18 cellular contexts compared by ENCODE assay signal in genomic region chr13:31009166-31009565, GRCh38.
DNase-seq lines count a peak whose midpoint lies in the region; ATAC-seq lines count a peak whose summit lies in the region.
"Had no signal": no experiment of that assay in that cellular context is flagged by ENCODE, and none has a peak within 500 bp of the region (broad histone marks: within the 10 kb centered on the region; RNA-seq: fewer than 3 reads in every experiment).

No MANE protein-coding gene starts in this region.

- intact Hi-C loops in activated T-helper 1 cell treated with anti-CD3 and anti-CD28 coated beads, Interleukin-12 subunit alpha, Interleukin-12 subunit beta, Interleukin-2, Interleukin-4 antibody, amounts not matched to agents 30 ng/mL and 10 ng/mL and 1 ng/mL, durations not matched to agents 14 hours and 24 hours and 36 hours (cut with micrococcal nuclease), result no loop called here

- DNase-seq in ELR (ENCODE audit: low read depth) (peak; percentile 21), amniotic epithelial cell (ENCODE audit: low read depth) (peak; percentile 61), iris pigment epithelial cell (ENCODE audit: low read depth) (peak; percentile 34), SW 1271 (lab: John Stamatoyannopoulos, UW) (no peak)
- no peak for DNase-seq in activated T-helper 1 cell treated with anti-CD3 and anti-CD28 coated beads, Interleukin-12 subunit alpha, Interleukin-12 subunit beta, Interleukin-2, Interleukin-4 antibody, amounts not matched to agents 30 ng/mL and 10 ng/mL and 1 ng/mL, durations not matched to agents 14 hours and 24 hours and 36 hours (ENCODE audit: low spot score)
- DNase-seq in activated CD4-positive, CD25-positive, alpha-beta regulatory T cell (lab: John Stamatoyannopoulos, UW), result no peak
- no peak for DNase-seq in activated effector memory CD4-positive, alpha-beta T cell treated with anti-CD3 and anti-CD28 coated beads, Interleukin-2, amount 50 U/mL, for 16 hours
- DNase-seq: activated CD8-positive, alpha-beta memory T cell treated with anti-CD3 and anti-CD28 coated beads, Interleukin-2, amount 10 ng/mL, durations not matched to agents 7 days and 5 days; activated naive CD4-positive, alpha-beta T cell treated with anti-CD3 and anti-CD28 coated beads, Interleukin-2, amount 10 ng/mL, durations not matched to agents 7 days and 5 days; central memory CD4-positive, alpha-beta T cell; gastrocnemius medialis; Karpas-422; NCI-H1694 treated with DMSO at 0.1 percent for 48 hours; Peyer's patch had no signal

- H3K4me1 Mint-ChIP-seq in activated T-helper 1 cell treated with anti-CD3 and anti-CD28 coated beads, Interleukin-12 subunit alpha, Interleukin-12 subunit beta, Interleukin-2, Interleukin-4 antibody, amounts not matched to agents 30 ng/mL and 10 ng/mL and 1 ng/mL, durations not matched to agents 14 hours and 24 hours and 36 hours (ENCODE audit: low read depth), result peaks cover 11% of the 10 kb centered on the region

- H3K4me3 Mint-ChIP-seq in activated T-helper 1 cell treated with anti-CD3 and anti-CD28 coated beads, Interleukin-12 subunit alpha, Interleukin-12 subunit beta, Interleukin-2, Interleukin-4 antibody, amounts not matched to agents 30 ng/mL and 10 ng/mL and 1 ng/mL, durations not matched to agents 14 hours and 24 hours and 36 hours, result no peak overlapping the region
- H3K4me3 Mint-ChIP-seq: activated CD8-positive, alpha-beta memory T cell treated with anti-CD3 and anti-CD28 coated beads, Interleukin-2, amount 10 ng/mL, durations not matched to agents 7 days and 5 days; activated naive CD4-positive, alpha-beta T cell treated with anti-CD3 and anti-CD28 coated beads, Interleukin-2, amount 10 ng/mL, durations not matched to agents 7 days and 5 days; B cell; stimulated activated memory B cell treated with anti-CD40 and anti-IgM and Interleukin-4, amounts not matched to agents 10 μg/mL and 1 μg/mL and 100 μg/mL, for 72 hours; WTC11 had no signal

- no peaks in the 10 kb centered on the region for H3K36me3 Mint-ChIP-seq in activated T-helper 1 cell treated with anti-CD3 and anti-CD28 coated beads, Interleukin-12 subunit alpha, Interleukin-12 subunit beta, Interleukin-2, Interleukin-4 antibody, amounts not matched to agents 30 ng/mL and 10 ng/mL and 1 ng/mL, durations not matched to agents 14 hours and 24 hours and 36 hours (ENCODE audit: low read depth)
- H3K36me3 Mint-ChIP-seq: activated CD8-positive, alpha-beta memory T cell treated with anti-CD3 and anti-CD28 coated beads, Interleukin-2, amount 10 ng/mL, durations not matched to agents 7 days and 5 days; activated naive CD4-positive, alpha-beta T cell treated with anti-CD3 and anti-CD28 coated beads, Interleukin-2, amount 10 ng/mL, durations not matched to agents 7 days and 5 days; stimulated activated memory B cell treated with anti-CD40 and anti-IgM and Interleukin-4, amounts not matched to agents 10 μg/mL and 1 μg/mL and 100 μg/mL, for 72 hours; WTC11 had no signal

- no peaks in the 10 kb centered on the region for H3K9me3 Mint-ChIP-seq in activated T-helper 1 cell treated with anti-CD3 and anti-CD28 coated beads, Interleukin-12 subunit alpha, Interleukin-12 subunit beta, Interleukin-2, Interleukin-4 antibody, amounts not matched to agents 30 ng/mL and 10 ng/mL and 1 ng/mL, durations not matched to agents 14 hours and 24 hours and 36 hours
- H3K9me3 Mint-ChIP-seq: activated naive CD4-positive, alpha-beta T cell treated with anti-CD3 and anti-CD28 coated beads, Interleukin-2, amount 10 ng/mL, durations not matched to agents 7 days and 5 days; stimulated activated memory B cell treated with anti-CD40 and anti-IgM and Interleukin-4, amounts not matched to agents 10 μg/mL and 1 μg/mL and 100 μg/mL, for 72 hours; WTC11 had no signal

- peak; percentile 57 for ATAC-seq in GM19025 (IDR thresholded peaks at IDR 0.05; ENCODE audit: low read depth, unreplicated experiment)
- ATAC-seq: activated CD8-positive, alpha-beta memory T cell treated with anti-CD3 and anti-CD28 coated beads, Interleukin-2, amount 10 ng/mL, durations not matched to agents 7 days and 5 days; gastrocnemius medialis; stimulated activated memory B cell treated with anti-CD40 and anti-IgM and Interleukin-4, amounts not matched to agents 10 μg/mL and 1 μg/mL and 100 μg/mL, for 72 hours; WTC11 had no signal

- H3K27me3 Mint-ChIP-seq in activated T-helper 1 cell treated with anti-CD3 and anti-CD28 coated beads, Interleukin-12 subunit alpha, Interleukin-12 subunit beta, Interleukin-2, Interleukin-4 antibody, amounts not matched to agents 30 ng/mL and 10 ng/mL and 1 ng/mL, durations not matched to agents 14 hours and 24 hours and 36 hours (ENCODE audit: insufficient read depth), result peaks cover 32% of the 10 kb centered on the region

- no peak overlapping the region for H3K27ac Mint-ChIP-seq in activated T-helper 1 cell treated with anti-CD3 and anti-CD28 coated beads, Interleukin-12 subunit alpha, Interleukin-12 subunit beta, Interleukin-2, Interleukin-4 antibody, amounts not matched to agents 30 ng/mL and 10 ng/mL and 1 ng/mL, durations not matched to agents 14 hours and 24 hours and 36 hours
- H3K27ac Mint-ChIP-seq: activated CD8-positive, alpha-beta memory T cell treated with anti-CD3 and anti-CD28 coated beads, Interleukin-2, amount 10 ng/mL, durations not matched to agents 7 days and 5 days; activated naive CD4-positive, alpha-beta T cell treated with anti-CD3 and anti-CD28 coated beads, Interleukin-2, amount 10 ng/mL, durations not matched to agents 7 days and 5 days; B cell; stimulated activated memory B cell treated with anti-CD40 and anti-IgM and Interleukin-4, amounts not matched to agents 10 μg/mL and 1 μg/mL and 100 μg/mL, for 72 hours; WTC11 had no signal

Comparison
In these comparisons a context has a peak if more than half of its experiments do, and no peak if none do; other contexts are left out.
1. DNase-seq: peak in ELR (single experiment), amniotic epithelial cell (single experiment) and iris pigment epithelial cell (single experiment); none in activated T-helper 1 cell treated with anti-CD3 and anti-CD28 coated beads, Interleukin-12 subunit alpha, Interleukin-12 subunit beta, Interleukin-2, Interleukin-4 antibody, amounts not matched to agents 30 ng/mL and 10 ng/mL and 1 ng/mL, durations not matched to agents 14 hours and 24 hours and 36 hours (single experiment), SW 1271 (0 of 2), activated CD4-positive, CD25-positive, alpha-beta regulatory T cell (0 of 4) and activated effector memory CD4-positive, alpha-beta T cell treated with anti-CD3 and anti-CD28 coated beads, Interleukin-2, amount 50 U/mL, for 16 hours (single experiment).